In the genomic region with DNA sequence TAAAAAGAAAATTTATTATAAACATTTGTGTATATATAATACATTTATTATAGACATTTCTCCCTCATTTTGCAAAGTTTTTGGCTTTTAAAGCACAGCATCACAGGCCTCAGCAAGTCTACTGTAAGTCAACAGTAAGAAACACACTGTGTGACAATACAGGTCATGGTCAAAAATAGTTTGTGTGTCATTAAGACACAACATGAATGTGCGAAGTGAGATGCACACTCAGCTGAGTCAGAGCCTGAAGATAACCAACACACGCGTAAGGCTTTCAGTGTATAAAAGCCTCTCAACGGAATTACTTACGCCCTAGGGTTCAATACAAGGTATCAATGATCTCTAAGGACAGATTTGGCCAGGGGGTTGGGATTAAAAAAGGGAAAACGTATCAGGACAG, we compare ENCODE assay signal across 22 cellular contexts.
"Had no signal": no experiment of that assay in that cellular context is flagged by ENCODE, and none has a peak within 500 bp of the region (broad histone marks: within the 10 kb centered on the region; RNA-seq: fewer than 3 reads in every experiment).

No MANE protein-coding gene starts in this region.

- H3K27ac ChIP-seq: epithelial cell of prostate, esophagus muscularis mucosa, left ventricle myocardium inferior, lower lobe of right lung, pancreas, prostate gland, right lobe of liver, skin epidermis, suprapubic skin, thyroid gland had no signal

- ATAC-seq: effector memory CD8-positive, alpha-beta T cell; left cardiac atrium; lower lobe of right lung; pancreas; right lobe of liver; stimulated activated naive CD8-positive, alpha-beta T cell treated with anti-CD3 and anti-CD28 coated beads, Interleukin-15, Interleukin-2, amounts not matched to agents 100 U/mL and 50 U/mL, for 24 hours had no signal

- H3K36me3 ChIP-seq: left ventricle myocardium inferior, pancreas, prostate gland, right lobe of liver, thyroid gland had no signal

- H3K27me3 ChIP-seq: esophagus muscularis mucosa, pancreas, right lobe of liver, suprapubic skin, thyroid gland had no signal

- H3K9me3 ChIP-seq: esophagus muscularis mucosa, left ventricle myocardium inferior, lower lobe of right lung, pancreas, prostate gland, right lobe of liver, suprapubic skin, thyroid gland had no signal

- DNase-seq: effector memory CD8-positive, alpha-beta T cell; foreskin fibroblast; kidney; left cardiac atrium; left ventricle myocardium inferior; lower lobe of right lung; occipital lobe; pancreas; retina; right lobe of liver; stimulated activated naive CD8-positive, alpha-beta T cell treated with anti-CD3 and anti-CD28 coated beads, Interleukin-15, Interleukin-2, amounts not matched to agents 100 U/mL and 50 U/mL, for 24 hours; thyroid gland had no signal

- H3K4me3 ChIP-seq: esophagus muscularis mucosa, left ventricle myocardium inferior, lower lobe of right lung, pancreas, prostate gland, right lobe of liver, skin epidermis, suprapubic skin, thyroid gland had no signal

- H3K4me3 Mint-ChIP-seq: dendritic cell treated with granulocyte-macrophage colony-stimulating factor and Interleukin-4, amounts not matched to agents 40 ng/mL and 50 ng/mL, for 4 days; effector memory CD8-positive, alpha-beta T cell; memory B cell; mesothelial cell of epicardium; natural killer cell treated with Interleukin-12 subunit alpha and Interleukin-12 subunit beta and Interleukin-15 and Interleukin-18, amount 100 ng/mL, for 72 hours; type B pancreatic cell had no signal

- H3K27ac Mint-ChIP-seq: dendritic cell treated with granulocyte-macrophage colony-stimulating factor and Interleukin-4, amounts not matched to agents 40 ng/mL and 50 ng/mL, for 4 days; memory B cell; mesothelial cell of epicardium; type B pancreatic cell had no signal

- H3K4me1 ChIP-seq: lower lobe of right lung, prostate gland, suprapubic skin, thyroid gland had no signal

- H3K9me3 Mint-ChIP-seq: dendritic cell treated with granulocyte-macrophage colony-stimulating factor and Interleukin-4, amounts not matched to agents 40 ng/mL and 50 ng/mL, for 4 days; effector memory CD8-positive, alpha-beta T cell; memory B cell; mesothelial cell of epicardium; natural killer cell treated with Interleukin-12 subunit alpha and Interleukin-12 subunit beta and Interleukin-15 and Interleukin-18, amount 100 ng/mL, for 72 hours; type B pancreatic cell had no signal

- H3K36me3 Mint-ChIP-seq: natural killer cell treated with Interleukin-12 subunit alpha and Interleukin-12 subunit beta and Interleukin-15 and Interleukin-18, amount 100 ng/mL, for 72 hours; type B pancreatic cell had no signal

- H3K27me3 Mint-ChIP-seq: dendritic cell treated with granulocyte-macrophage colony-stimulating factor and Interleukin-4, amounts not matched to agents 40 ng/mL and 50 ng/mL, for 4 days; effector memory CD8-positive, alpha-beta T cell; memory B cell; natural killer cell treated with Interleukin-12 subunit alpha and Interleukin-12 subunit beta and Interleukin-15 and Interleukin-18, amount 100 ng/mL, for 72 hours had no signal
